ENCODE assay signal across 9 cellular contexts in genomic region chr3:30496496-30496966, GRCh38.
DNase-seq lines count a peak whose midpoint lies in the region; TF ChIP-seq lines count a peak whose summit lies in the region.
"Had no signal": no experiment of that assay in that cellular context is flagged by ENCODE, and none has a peak within 500 bp of the region (broad histone marks: within the 10 kb centered on the region; RNA-seq: fewer than 3 reads in every experiment).

No MANE protein-coding gene starts in this region.

- intact Hi-C loops in activated CD4-positive, alpha-beta T cell treated with anti-CD3 and anti-CD28 coated beads, Interleukin-2, amount 10 ng/mL, durations not matched to agents 24 days and 14 days (cut with micrococcal nuclease): no loop called here

- H4K20me1 ChIP-seq in osteoblast (ENCODE audit: insufficient read depth, low read length): no peaks in the 10 kb centered on the region

- H3K4me2 ChIP-seq in osteoblast (ENCODE audit: insufficient read depth, low read length): peak overlapping the region; percentile 79

- H3K27me3 ChIP-seq in SJCRH30: no peaks in the 10 kb centered on the region
- no peaks in the 10 kb centered on the region for H3K27me3 ChIP-seq in osteoblast (ENCODE audit: insufficient read depth, low read length)
- H3K27me3 ChIP-seq in effector memory CD4-positive, alpha-beta T cell (replicated peaks; ENCODE audit: control insufficient read depth, insufficient read depth, low read length, poor library complexity, severe bottlenecking): no peaks in the 10 kb centered on the region

- peaks cover 3% of the 10 kb centered on the region for H3K9me3 Mint-ChIP-seq in activated CD4-positive, alpha-beta T cell treated with anti-CD3 and anti-CD28 coated beads, Interleukin-2, amount 10 ng/mL, durations not matched to agents 24 days and 14 days

- TF ChIP-seq CTCF in osteoblast (IDR thresholded peaks at IDR 0.05; ENCODE audit: extremely low read depth, low read depth, low read length): no peak

- H2AFZ ChIP-seq in osteoblast (ENCODE audit: low read length): peak overlapping the region; percentile 77

- H3K27ac ChIP-seq in SJCRH30: peak overlapping the region; percentile 95
- peak overlapping the region; percentile 98 for H3K27ac ChIP-seq in osteoblast (ENCODE audit: low read depth, low read length)
- H3K27ac ChIP-seq in effector memory CD4-positive, alpha-beta T cell (ENCODE audit: insufficient read depth, low read length, poor library complexity, severe bottlenecking): no peak overlapping the region

- H3K36me3 ChIP-seq in SJCRH30: no peaks in the 10 kb centered on the region
- no peaks in the 10 kb centered on the region for H3K36me3 ChIP-seq in osteoblast (ENCODE audit: insufficient read depth, low read length)
- H3K36me3 ChIP-seq in effector memory CD4-positive, alpha-beta T cell (ENCODE audit: control insufficient read depth, insufficient read depth, low read length): no peaks in the 10 kb centered on the region

- peak overlapping the region; percentile 46 for H3K4me3 ChIP-seq in SJCRH30
- H3K4me3 ChIP-seq in osteoblast (ENCODE audit: insufficient read depth, low read length): peak overlapping the region; percentile 51
- H3K4me3 ChIP-seq in effector memory CD4-positive, alpha-beta T cell (ENCODE audit: insufficient read depth, low read depth, low read length, poor library complexity, severe bottlenecking): no peak overlapping the region

- H3K4me3 Mint-ChIP-seq in activated CD4-positive, alpha-beta T cell treated with anti-CD3 and anti-CD28 coated beads, Interleukin-2, amount 10 ng/mL, durations not matched to agents 24 days and 14 days: no peak overlapping the region
- H3K4me3 Mint-ChIP-seq: CD4-positive, CD25-positive, alpha-beta regulatory T cell had no signal

- H3K79me2 ChIP-seq in osteoblast (ENCODE audit: insufficient read depth, low read length): no peaks in the 10 kb centered on the region

- DNase-seq in AG08395 (ENCODE audit: low spot score): peak; percentile 69
- DNase-seq in SJCRH30: peak; percentile 75 to 86
- peak; percentile 89 for DNase-seq in fibroblast of peridontal ligament (ENCODE audit: extremely low read depth)
- peak; percentile 44 for DNase-seq in osteoblast (ENCODE audit: insufficient read length, low spot score, missing footprints)
- no peak for DNase-seq in effector memory CD4-positive, alpha-beta T cell
- no peak for DNase-seq in activated CD4-positive, alpha-beta T cell treated with anti-CD3 and anti-CD28 coated beads, Interleukin-2, amount 10 ng/mL, durations not matched to agents 24 days and 14 days
- no peak for DNase-seq in NCI-H526 (lab: John Stamatoyannopoulos, UW)
- no peak for DNase-seq in RPMI8226
- DNase-seq: CD4-positive, CD25-positive, alpha-beta regulatory T cell had no signal

- H3K27me3 Mint-ChIP-seq in activated CD4-positive, alpha-beta T cell treated with anti-CD3 and anti-CD28 coated beads, Interleukin-2, amount 10 ng/mL, durations not matched to agents 24 days and 14 days: no peaks in the 10 kb centered on the region

- H3K36me3 Mint-ChIP-seq in activated CD4-positive, alpha-beta T cell treated with anti-CD3 and anti-CD28 coated beads, Interleukin-2, amount 10 ng/mL, durations not matched to agents 24 days and 14 days (ENCODE audit: low read depth): no peaks in the 10 kb centered on the region
- H3K36me3 Mint-ChIP-seq: CD4-positive, CD25-positive, alpha-beta regulatory T cell had no signal

- H3K9me3 ChIP-seq in SJCRH30 (replicated peaks): no peaks in the 10 kb centered on the region
- no peaks in the 10 kb centered on the region for H3K9me3 ChIP-seq in osteoblast (ENCODE audit: low read depth, low read length)
- no peaks in the 10 kb centered on the region for H3K9me3 ChIP-seq in effector memory CD4-positive, alpha-beta T cell (ENCODE audit: control insufficient read depth, low read length)

- H3K27ac Mint-ChIP-seq in activated CD4-positive, alpha-beta T cell treated with anti-CD3 and anti-CD28 coated beads, Interleukin-2, amount 10 ng/mL, durations not matched to agents 24 days and 14 days: no peak overlapping the region

- H3K4me1 Mint-ChIP-seq in activated CD4-positive, alpha-beta T cell treated with anti-CD3 and anti-CD28 coated beads, Interleukin-2, amount 10 ng/mL, durations not matched to agents 24 days and 14 days: peaks cover 23% of the 10 kb centered on the region

- H3K4me1 ChIP-seq in SJCRH30 (peaks cover 21% of the 10 kb centered on the region), osteoblast (ENCODE audit: insufficient read depth, low read length) (peaks cover 50% of the 10 kb centered on the region)
- no peaks in the 10 kb centered on the region for H3K4me1 ChIP-seq in effector memory CD4-positive, alpha-beta T cell (ENCODE audit: control insufficient read depth, insufficient read depth, low read length, poor library complexity, severe bottlenecking)

Comparison
In these comparisons a context has a peak if more than half of its experiments do, and no peak if none do; other contexts are left out.
1. DNase-seq: peak in AG08395 (single experiment), SJCRH30 (2 of 2), fibroblast of peridontal ligament (single experiment) and osteoblast (single experiment); none in effector memory CD4-positive, alpha-beta T cell (0 of 3), activated CD4-positive, alpha-beta T cell treated with anti-CD3 and anti-CD28 coated beads, Interleukin-2, amount 10 ng/mL, durations not matched to agents 24 days and 14 days (single experiment), NCI-H526 (0 of 2) and RPMI8226 (single experiment).